In genomic region chr21:44013380-44014088, GRCh38 we compare ENCODE assay signal across 8 cellular contexts. TPM values are rescaled to one million over a fixed set of nuclear protein-coding genes. Genes with fewer than 3 reads are reported as not detected.
DNase-seq lines count a peak whose midpoint lies in the region; ATAC-seq, FAIRE-seq and TF ChIP-seq lines count a peak whose summit lies in the region.

No MANE protein-coding gene starts in this region.

- TF ChIP-seq POLR2A in esophagus squamous epithelium (IDR thresholded peaks at IDR 0.05) (no peak), ovary (IDR thresholded peaks at IDR 0.05) (no peak)

- H3K4me1 ChIP-seq in esophagus squamous epithelium = peaks cover 19 to 62% (median 23%) of the 10 kb centered on the region in 3 donors
- H3K4me1 ChIP-seq in ovary (ENCODE audit: insufficient read depth) = no peaks in the 10 kb centered on the region

- intact Hi-C loops in esophagus squamous epithelium (cut with DNase I) (no loop called here), ovary (cut with DNase I) (loop anchor here in 1 of 4 donors (5.0 kb wide), 1 partner anchor 39 kb away; no protein-coding TSS in a partner anchor)

- no peak for ATAC-seq in HG03097 (IDR thresholded peaks at IDR 0.05; ENCODE audit: low FRiP score, unreplicated experiment)

- H3K36me3 ChIP-seq in KOPT-K1 (ENCODE audit: insufficient read depth, low read length) (0 out of 2 replicates have a peak, but pooled peaks cover 8% of the 10 kb centered on the region), esophagus squamous epithelium (no peaks in the 10 kb centered on the region), ovary (no peaks in the 10 kb centered on the region)

- no peak for FAIRE-seq in frontal cortex (lab: Jason Lieb, UNC)

- H3K27ac ChIP-seq in KOPT-K1 (ENCODE audit: low read depth, low read length, poor library complexity, severe bottlenecking) (peak overlapping the region; percentile 88), esophagus squamous epithelium (peak overlapping the region; percentile 86 to 98 (median 92)), ovary (no peak overlapping the region)

- 9 to 12% methylated on average over 8 of the region's 8 CpGs for WGBS in esophagus squamous epithelium, 2 donors
- WGBS in ovary, 3 donors = 31 to 35% (median 33%) methylated on average over 8 of the region's 8 CpGs

- TF ChIP-seq CTCF in esophagus squamous epithelium (IDR thresholded peaks at IDR 0.05) (no peak), ovary (IDR thresholded peaks at IDR 0.05) (no peak)

- DNase-seq in COLO668 (lab: John Stamatoyannopoulos, UW; ENCODE audit: unreplicated experiment) = peak; percentile 26
- peak; percentile 46 to 56 for DNase-seq in activated CD4-positive, alpha-beta T cell treated with anti-CD3 and anti-CD28 coated beads, Interleukin-2, amount 50 U/mL, for 48 hours
- no peak for DNase-seq in esophagus squamous epithelium (lab: John Stamatoyannopoulos, UW)
- DNase-seq in ovary = no peak
- DNase-seq in frontal cortex (ENCODE audit: low spot score in 2 of 2) = no peak
- DNase-seq in DMS114 treated with DMSO at 0.1 percent for 48 hours (lab: John Stamatoyannopoulos, UW; ENCODE audit: unreplicated experiment) = no peak

- no peak for TF ChIP-seq EP300 in ovary (IDR thresholded peaks at IDR 0.05)

- H3K4me3 ChIP-seq in esophagus squamous epithelium = peak overlapping the region; percentile 63 to 98 (median 78)
- peak overlapping the region; percentile 98 for H3K4me3 ChIP-seq in ovary

- H3K27me3 ChIP-seq in esophagus squamous epithelium (no peaks in the 10 kb centered on the region), ovary (no peaks in the 10 kb centered on the region)

- H3K9me3 ChIP-seq in KOPT-K1 (ENCODE audit: insufficient read depth, low read length, poor library complexity, severe bottlenecking) (no peaks in the 10 kb centered on the region), esophagus squamous epithelium (no peaks in the 10 kb centered on the region), ovary (no peaks in the 10 kb centered on the region)

RNA-seq across cellular contexts. Expression of gene TRAPPC10, which starts 1.4 kb away (rescaled TPM):
- 10 to 100 TPM; 16.8 to 26.6 (median 20.7) TPM for total RNA-seq in esophagus squamous epithelium
- 10 to 100 TPM; 11.1 to 30.1 (median 23.1) TPM for total RNA-seq in ovary
- polyA plus RNA-seq in ovary = 10 to 100 TPM in 1 of 2 donors, 1 to 10 TPM in 1; 7.9 to 17.0 TPM
- total RNA-seq in frontal cortex = 15.1 TPM

Comparison
In these comparisons a context has a peak if more than half of its experiments do, and no peak if none do; other contexts are left out.
1. DNase-seq: peak in COLO668 (single experiment) and activated CD4-positive, alpha-beta T cell treated with anti-CD3 and anti-CD28 coated beads, Interleukin-2, amount 50 U/mL, for 48 hours (2 of 2); none in esophagus squamous epithelium (single experiment), ovary (0 of 5), frontal cortex (0 of 2) and DMS114 treated with DMSO at 0.1 percent for 48 hours (single experiment).
2. H3K27ac ChIP-seq: peak in KOPT-K1 (single experiment) and esophagus squamous epithelium (4 of 4); none in ovary (0 of 2).